9 cellular contexts compared by ENCODE assay signal in genomic region chr20:18908109-18908508, GRCh38.
"Had no signal": no experiment of that assay in that cellular context is flagged by ENCODE, and none has a peak within 500 bp of the region (broad histone marks: within the 10 kb centered on the region; RNA-seq: fewer than 3 reads in every experiment).

No MANE protein-coding gene starts in this region.

- H3K9me3 ChIP-seq: HAP-1 had no signal

- H3K4me3 ChIP-seq: GM23248, GM23338, HAP-1 had no signal

- H3K9ac ChIP-seq: GM23248 had no signal

- H3K27ac Mint-ChIP-seq: GM23338, HFFc6 had no signal

- DNase-seq: GM23248, GOT3, H7, H9, HCEC 1CT, HFFc6 had no signal

- H3K4me3 Mint-ChIP-seq: GM23338, H9, HFFc6 had no signal

- H3K4me1 ChIP-seq: HAP-1 had no signal

- H3K36me3 ChIP-seq: HAP-1 had no signal

- H2AFZ ChIP-seq: GM23248, GM23338 had no signal

- ATAC-seq: HCT116 had no signal

- H3K9me3 Mint-ChIP-seq: H9 had no signal

- H3K27ac ChIP-seq: GM23248 had no signal
